Comparison of ENCODE assay signal across 9 cellular contexts in the genomic region with DNA sequence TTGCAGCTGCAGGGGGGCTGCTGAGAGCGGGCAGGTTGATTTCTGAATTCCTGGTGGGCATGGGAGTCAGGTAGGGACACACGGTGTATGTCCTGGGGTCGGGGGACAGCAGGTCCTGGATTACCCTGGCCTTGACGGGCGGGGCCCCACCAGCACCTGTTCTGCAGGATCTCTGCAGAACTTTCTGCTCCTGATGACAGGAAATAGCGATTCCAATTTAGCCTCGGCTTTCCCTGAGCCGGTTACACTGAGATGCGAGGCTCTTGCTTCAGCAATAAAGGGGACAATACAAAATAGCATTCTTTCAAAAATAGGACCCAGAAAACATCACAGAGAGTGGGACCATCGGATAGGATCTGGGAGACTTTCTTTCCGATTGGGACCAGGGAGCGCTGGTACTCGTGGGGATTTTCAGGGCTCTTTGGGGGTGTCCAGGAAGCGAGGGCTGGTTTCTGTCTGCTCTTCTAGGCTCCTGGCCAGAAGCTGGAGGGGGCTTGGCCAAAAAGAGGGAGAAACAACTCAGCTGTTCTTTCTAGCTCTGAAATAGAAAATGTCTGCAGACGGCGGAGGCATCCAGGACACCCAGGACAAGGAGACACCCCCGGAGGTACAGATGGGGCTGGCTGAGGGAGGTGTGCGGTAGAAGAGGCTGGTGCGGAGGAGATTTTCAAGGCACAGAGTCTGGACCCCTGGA. TPM values are rescaled to one million over a fixed set of nuclear protein-coding genes. Genes with fewer than 3 reads are reported as not detected.
DNase-seq lines count a peak whose midpoint lies in the region; ATAC-seq, FAIRE-seq and TF ChIP-seq lines count a peak whose summit lies in the region.
"Had no signal": no experiment of that assay in that cellular context is flagged by ENCODE, and none has a peak within 500 bp of the region (broad histone marks: within the 10 kb centered on the region; RNA-seq: fewer than 3 reads in every experiment).

No MANE protein-coding gene starts in this region.

- no peak for DNase-seq in glutamatergic neuron
- peak in 1 of 6 donors; percentile 21 for DNase-seq in pancreas
- no peak for DNase-seq in SIG-M5 (lab: John Stamatoyannopoulos, UW)
- DNase-seq in activated CD8-positive, alpha-beta memory T cell treated with anti-CD3 and anti-CD28 coated beads, Interleukin-2, amount 50 U/mL, for 4 hours = no peak

- no peaks in the 10 kb centered on the region for H3K9me3 ChIP-seq in pancreas

- H3K27me3 ChIP-seq in pancreas = no peaks in the 10 kb centered on the region

- no peaks in the 10 kb centered on the region for H3K9me3 Mint-ChIP-seq in glutamatergic neuron (ENCODE audit: unreplicated experiment)

- H3K36me3 ChIP-seq in pancreas = no peaks in the 10 kb centered on the region

- H3K36me3 Mint-ChIP-seq in glutamatergic neuron (ENCODE audit: unreplicated experiment) = no peaks in the 10 kb centered on the region

- peak overlapping the region; percentile 80 for H3K27ac ChIP-seq in C4-2B
- H3K27ac ChIP-seq in VCaP = peak overlapping the region; percentile 70
- H3K27ac ChIP-seq in pancreas = peak overlapping the region in 1 of 4 donors; percentile 33

- FAIRE-seq in pancreas (lab: Jason Lieb, UNC) = no peak

- H3K4me1 Mint-ChIP-seq in glutamatergic neuron (ENCODE audit: low read depth, unreplicated experiment) = peaks cover 26% of the 10 kb centered on the region

- H3K27me3 Mint-ChIP-seq in glutamatergic neuron (ENCODE audit: unreplicated experiment) = peaks cover 2% of the 10 kb centered on the region

- WGBS in pancreas, 2 donors = 14 to 15% methylated on average over 19 of the region's 19 CpGs

- peak; percentile 2 to 15 (median 7) for ATAC-seq in pancreas
- ATAC-seq in GM18517 (IDR thresholded peaks at IDR 0.05; ENCODE audit: unreplicated experiment) = no peak
- ATAC-seq in HG02588 (IDR thresholded peaks at IDR 0.05; ENCODE audit: unreplicated experiment) = no peak

- H3K4me3 ChIP-seq in pancreas = peak overlapping the region; percentile 31 to 85 (median 68)

- peaks cover 8 to 17% (median 16%) of the 10 kb centered on the region in 3 donors for H3K4me1 ChIP-seq in pancreas

- peak overlapping the region; percentile 90 for H3K27ac Mint-ChIP-seq in glutamatergic neuron (ENCODE audit: unreplicated experiment)

- peak overlapping the region; percentile 91 for H3K4me3 Mint-ChIP-seq in glutamatergic neuron (ENCODE audit: unreplicated experiment)

- intact Hi-C loops in pancreas (cut with DNase I) = no loop called here

- TF ChIP-seq CTCF in C4-2B (conservative IDR thresholded peaks at IDR 0.05) = no peak
- no peak for TF ChIP-seq CTCF in VCaP (conservative IDR thresholded peaks at IDR 0.05)
- TF ChIP-seq CTCF in glutamatergic neuron (IDR thresholded peaks at IDR 0.05; ENCODE audit: partially characterized antibody, unreplicated experiment) = no peak
- no peak for TF ChIP-seq CTCF in pancreas (IDR thresholded peaks at IDR 0.05)

RNA-seq across cellular contexts. Expression of gene ZNF205, which starts 0.6 kb away (rescaled TPM):
- total RNA-seq in glutamatergic neuron (ENCODE audit: unreplicated experiment) (31.6 TPM), pancreas (1 to 10 TPM; 6.5 to 10.0 (median 8.0) TPM)
- 10 to 100 TPM; 22.4 to 43.3 TPM for polyA plus RNA-seq in pancreas

RNA-seq across cellular contexts. Expression of gene ZSCAN10, which starts 13.9 kb away (rescaled TPM):
- total RNA-seq in glutamatergic neuron (ENCODE audit: unreplicated experiment) (0.74 TPM), pancreas (under 1 TPM in 1 of 6 donors, not detected in 5; 0.35 TPM)
- not detected for polyA plus RNA-seq in pancreas
- total RNA-seq: occipital lobe had no signal

RNA-seq across cellular contexts. Expression of gene ZNF213, which starts 21.8 kb away (rescaled TPM):
- total RNA-seq in glutamatergic neuron (ENCODE audit: unreplicated experiment) (18.7 TPM), pancreas (1 to 10 TPM; 5.0 to 8.8 (median 6.7) TPM)
- 1 to 10 TPM; 5.8 to 7.5 TPM for polyA plus RNA-seq in pancreas

RNA-seq across cellular contexts. Expression of gene IL32, which starts 47.6 kb away (rescaled TPM):
- total RNA-seq in glutamatergic neuron (ENCODE audit: unreplicated experiment) (1.3 TPM), pancreas (100 to 1,000 TPM; 151 to 928 (median 250) TPM)
- 100 to 1,000 TPM; 232 to 815 TPM for polyA plus RNA-seq in pancreas

Comparison
In these comparisons a context has a peak if more than half of its experiments do, and no peak if none do; other contexts are left out.
1. ATAC-seq: peak in pancreas (4 of 4); none in GM18517 (single experiment) and HG02588 (single experiment).